Comparison of ENCODE assay signal across 9 cellular contexts in the genomic region with DNA sequence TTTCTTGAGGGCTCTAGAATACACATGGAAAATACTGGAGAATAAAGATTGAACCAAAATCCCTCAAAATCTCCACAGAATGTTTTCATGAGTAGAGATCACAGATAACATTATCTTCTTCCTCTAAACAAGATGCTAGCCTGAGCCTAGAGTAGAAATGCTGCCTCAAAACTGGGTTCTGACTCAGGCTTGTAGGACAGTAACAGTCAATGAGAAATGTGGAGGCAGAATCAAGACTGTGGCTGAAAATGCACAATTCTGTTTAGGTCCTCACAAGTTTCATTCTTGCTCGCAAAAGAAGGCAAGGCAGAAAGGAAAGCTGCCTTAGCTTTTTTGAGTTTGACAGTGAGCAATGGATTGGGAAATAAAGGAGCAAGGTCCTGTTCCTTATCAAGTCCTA. TPM values are rescaled to one million over a fixed set of nuclear protein-coding genes. Genes with fewer than 3 reads are reported as not detected.
"Had no signal": no experiment of that assay in that cellular context is flagged by ENCODE, and none has a peak within 500 bp of the region (broad histone marks: within the 10 kb centered on the region; RNA-seq: fewer than 3 reads in every experiment).

No MANE protein-coding gene starts in this region.

RNA-seq across cellular contexts. Expression of a gene that starts 19.5 kb away (rescaled TPM):
- total RNA-seq: left ventricle myocardium inferior, mononuclear cell, natural killer cell, osteocyte, posterior vena cava, psoas muscle, tibial nerve, uterus had no signal
- polyA plus RNA-seq: spleen had no signal

RNA-seq across cellular contexts. Expression of a gene that starts 55.6 kb away (rescaled TPM):
- total RNA-seq: left ventricle myocardium inferior had no signal
